Comparison of ENCODE assay signal across 11 cellular contexts in genomic region chr11:47861762-47862161, GRCh38. TPM values are rescaled to one million over a fixed set of nuclear protein-coding genes. Genes with fewer than 3 reads are reported as not detected.
DNase-seq lines count a peak whose midpoint lies in the region; ATAC-seq and TF ChIP-seq lines count a peak whose summit lies in the region.
"Had no signal": no experiment of that assay in that cellular context is flagged by ENCODE, and none has a peak within 500 bp of the region (broad histone marks: within the 10 kb centered on the region; RNA-seq: fewer than 3 reads in every experiment).

No MANE protein-coding gene starts in this region.

- no peak overlapping the region for H4K91ac ChIP-seq in H9 (ENCODE audit: insufficient read length, low read depth, low read length)

- no peaks in the 10 kb centered on the region for H3K79me2 ChIP-seq in H9 (ENCODE audit: insufficient read depth, low read length)

- TF ChIP-seq CTCF in type B pancreatic cell (conservative IDR thresholded peaks at IDR 0.05) (no peak), H9 (conservative IDR thresholded peaks at IDR 0.05) (no peak), CD14-positive monocyte (IDR thresholded peaks at IDR 0.05) (no peak)

- H3K27ac Mint-ChIP-seq in type B pancreatic cell (peak overlapping the region; percentile 87), H9 (no peak overlapping the region), CD14-positive monocyte (no peak overlapping the region)
- H3K27ac Mint-ChIP-seq: WTC11 had no signal

- intact Hi-C loops in CD14-positive monocyte (cut with micrococcal nuclease) = no loop called here

- no peaks in the 10 kb centered on the region for H4K20me1 ChIP-seq in H9 (ENCODE audit: control insufficient read depth, insufficient read depth, insufficient read length)

- H3K4me2 ChIP-seq in H9 (ENCODE audit: insufficient read depth, insufficient read length, low read length) = no peak overlapping the region

- H3K27me3 Mint-ChIP-seq in type B pancreatic cell = no peaks in the 10 kb centered on the region
- no peaks in the 10 kb centered on the region for H3K27me3 Mint-ChIP-seq in H9 (ENCODE audit: low read depth)
- H3K27me3 Mint-ChIP-seq in CD14-positive monocyte (ENCODE audit: low read depth in 3 of 3) = peaks cover 0 to 3% (median 2%) of the 10 kb centered on the region in 3 donors

- H2AFZ ChIP-seq in H9 (ENCODE audit: low read length) = no peak overlapping the region

- H3K36me3 Mint-ChIP-seq in type B pancreatic cell = no peaks in the 10 kb centered on the region
- H3K36me3 Mint-ChIP-seq in H9 (ENCODE audit: insufficient read depth in 1 of 3, low read depth in 3 of 3) = no peaks in the 10 kb centered on the region
- H3K36me3 Mint-ChIP-seq in CD14-positive monocyte = no peaks in the 10 kb centered on the region
- H3K36me3 Mint-ChIP-seq: WTC11 had no signal

- no peak overlapping the region for H2AK5ac ChIP-seq in H9 (ENCODE audit: insufficient read length, low read length)

- H3K18ac ChIP-seq in H9 (ENCODE audit: insufficient read length, low read depth, low read length) = no peak overlapping the region

- H3K4me1 Mint-ChIP-seq in type B pancreatic cell (ENCODE audit: unreplicated experiment) (peaks cover 25% of the 10 kb centered on the region), H9 (no peaks in the 10 kb centered on the region), CD14-positive monocyte (peaks cover 45% of the 10 kb centered on the region)
- H3K4me1 Mint-ChIP-seq: WTC11 had no signal

- TF ChIP-seq POLR2A in erythroblast (IDR thresholded peaks at IDR 0.05; ENCODE audit: low read length) = no peak

- no peak overlapping the region for H2BK20ac ChIP-seq in H9 (ENCODE audit: low read depth, low read length, poor library complexity, severe bottlenecking)

- no peak overlapping the region for H4K8ac ChIP-seq in H9 (replicated peaks; ENCODE audit: insufficient read length, low read depth, low read length)

- no peak overlapping the region for H2BK120ac ChIP-seq in H9 (ENCODE audit: low read depth, low read length, poor library complexity, severe bottlenecking)

- H4K5ac ChIP-seq in H9 (ENCODE audit: insufficient read length, low read depth, low read length) = no peak overlapping the region

- no CpG with 5 or more reads among the region's 6 CpGs for WGBS in H9 (ENCODE audit: extremely low coverage, insufficient read length, low lambda C conversion rate)

- DNase-seq in stimulated activated CD4-positive, alpha-beta T cell treated with anti-CD3 and anti-CD28 coated beads, Interleukin-1b, Interleukin-23, amount 100 ng/mL, for 48 hours = peak; percentile 4
- no peak for DNase-seq in stimulated activated CD4-positive, alpha-beta T cell treated with anti-CD3 and anti-CD28 coated beads, Interleukin-4, amount 100 ng/mL, for 4 hours
- DNase-seq in RPMI7951 (ENCODE audit: low read depth) = peak; percentile 87
- peak; percentile 44 to 57 for DNase-seq in erythroblast (lab: John Stamatoyannopoulos, UW)
- DNase-seq in type B pancreatic cell (ENCODE audit: extremely low spot score, unreplicated experiment) = no peak
- no peak for DNase-seq in H9
- no peak for DNase-seq in CD14-positive monocyte (ENCODE audit: low spot score)
- DNase-seq: amygdala had no signal

- H3K14ac ChIP-seq in H9 (ENCODE audit: insufficient read depth, low read length) = no peak overlapping the region

- H2BK15ac ChIP-seq in H9 (ENCODE audit: low read depth, low read length) = no peak overlapping the region

- no peaks in the 10 kb centered on the region for H3K27me3 ChIP-seq in H9 (ENCODE audit: insufficient read depth, low read length)

- H3K9me3 Mint-ChIP-seq in type B pancreatic cell = peaks cover 6% of the 10 kb centered on the region
- no peaks in the 10 kb centered on the region for H3K9me3 Mint-ChIP-seq in H9
- no peaks in the 10 kb centered on the region for H3K9me3 Mint-ChIP-seq in CD14-positive monocyte
- H3K9me3 Mint-ChIP-seq: WTC11 had no signal

- no peaks in the 10 kb centered on the region for H3K23me2 ChIP-seq in H9 (ENCODE audit: insufficient read length, low read depth, low read length, poor library complexity, severe bottlenecking)

- no peaks in the 10 kb centered on the region for H3K4me1 ChIP-seq in H9 (ENCODE audit: insufficient read depth, low read length)

- H2BK5ac ChIP-seq in H9 (ENCODE audit: insufficient read length, low read length) = no peak overlapping the region

- H3K4me3 Mint-ChIP-seq in type B pancreatic cell (no peak overlapping the region), H9 (no peak overlapping the region), CD14-positive monocyte (no peak overlapping the region)
- H3K4me3 Mint-ChIP-seq: WTC11 had no signal

- no peaks in the 10 kb centered on the region for H3K9me3 ChIP-seq in H9 (ENCODE audit: control insufficient read depth, low read depth, low read length)

- H3K27ac ChIP-seq in H9 (ENCODE audit: insufficient read length, low read depth, low read length) = no peak overlapping the region

- H3K56ac ChIP-seq in H9 (ENCODE audit: insufficient read length, low read depth, low read length) = no peak overlapping the region

- H2BK12ac ChIP-seq in H9 (ENCODE audit: insufficient read length, low read depth, low read length) = no peak overlapping the region

- no peak for ATAC-seq in HG03342 (IDR thresholded peaks at IDR 0.05; ENCODE audit: unreplicated experiment)
- ATAC-seq: esophagus mucosa, WTC11 had no signal

- no peak overlapping the region for H3K9ac ChIP-seq in H9 (ENCODE audit: extremely low read depth, insufficient read length, low read length)

- no peak overlapping the region for H3T11ph ChIP-seq in H9 (ENCODE audit: low read length)

- H3K79me1 ChIP-seq in H9 (ENCODE audit: insufficient read depth, low read depth, low read length, poor library complexity, severe bottlenecking) = no peaks in the 10 kb centered on the region

- no peak overlapping the region for H3K4ac ChIP-seq in H9 (ENCODE audit: low read depth, low read length)

- H3K23ac ChIP-seq in H9 (ENCODE audit: insufficient read length, low read depth, low read length) = no peak overlapping the region

RNA-seq across cellular contexts. Expression of gene NUP160, which starts 13.6 kb away (rescaled TPM):
- total RNA-seq in RPMI7951 (2014; rRNA removed; shearing (Covaris generic)) = 27.1 and 27.4 TPM in 2 replicates
- 50.2 and 69.9 TPM in 2 replicates for total RNA-seq in type B pancreatic cell (ENCODE audit: low replicate concordance)
- total RNA-seq in H9 (2021) = 82.6 and 86.1 TPM in 2 replicates
- polyA plus RNA-seq in CD14-positive monocyte = 10 to 100 TPM; 10.6 to 10.9 TPM

Comparison
In these comparisons a context has a peak if more than half of its experiments do, and no peak if none do; other contexts are left out.
1. DNase-seq: peak in stimulated activated CD4-positive, alpha-beta T cell treated with anti-CD3 and anti-CD28 coated beads, Interleukin-1b, Interleukin-23, amount 100 ng/mL, for 48 hours (single experiment), RPMI7951 (single experiment) and erythroblast (2 of 2); none in stimulated activated CD4-positive, alpha-beta T cell treated with anti-CD3 and anti-CD28 coated beads, Interleukin-4, amount 100 ng/mL, for 4 hours (0 of 2), type B pancreatic cell (single experiment), H9 (single experiment) and CD14-positive monocyte (single experiment).